In genomic region chr3:53030864-53031445, GRCh38 we compare ENCODE assay signal across 10 cellular contexts. TPM values are rescaled to one million over a fixed set of nuclear protein-coding genes. Genes with fewer than 3 reads are reported as not detected.
DNase-seq lines count a peak whose midpoint lies in the region; ATAC-seq lines count a peak whose summit lies in the region.
"Had no signal": no experiment of that assay in that cellular context is flagged by ENCODE, and none has a peak within 500 bp of the region (broad histone marks: within the 10 kb centered on the region; RNA-seq: fewer than 3 reads in every experiment).

No MANE protein-coding gene starts in this region.

- H3K4me3 Mint-ChIP-seq in central memory CD8-positive, alpha-beta T cell: peak overlapping the region; percentile 24
- H3K4me3 Mint-ChIP-seq: brain had no signal

- peaks cover 15% of the 10 kb centered on the region for H3K4me1 Mint-ChIP-seq in central memory CD8-positive, alpha-beta T cell

- no peaks in the 10 kb centered on the region for H3K9me3 Mint-ChIP-seq in central memory CD8-positive, alpha-beta T cell

- no peaks in the 10 kb centered on the region for H3K27me3 Mint-ChIP-seq in central memory CD8-positive, alpha-beta T cell
- H3K27me3 Mint-ChIP-seq: brain had no signal

- DNase-seq in HT-29 (ENCODE audit: low spot score): peak; percentile 60
- peak; percentile 50 for DNase-seq in activated CD4-positive, alpha-beta T cell treated with anti-CD3 and anti-CD28 coated beads, Interleukin-2, amount 50 U/mL, for 1 hour
- DNase-seq in central memory CD8-positive, alpha-beta T cell (ENCODE audit: low spot score in 2 of 2): no peak
- DNase-seq in stimulated activated CD8-positive, alpha-beta memory T cell treated with anti-CD3 and anti-CD28 coated beads, Interleukin-2, amount 100 ng/mL, for 1 hour (ENCODE audit: low read depth in 2 of 2): peak; percentile 5 to 12
- DNase-seq: NCI-H146 had no signal

- peak; percentile 72 for ATAC-seq in central memory CD8-positive, alpha-beta T cell (replicated peaks; ENCODE audit: extremely low read depth, poor library complexity, severe bottlenecking)
- no peak for ATAC-seq in GM21528 (IDR thresholded peaks at IDR 0.05; ENCODE audit: low FRiP score, unreplicated experiment)
- no peak for ATAC-seq in GM19351 (IDR thresholded peaks at IDR 0.05; ENCODE audit: unreplicated experiment)
- ATAC-seq in HG03159 (IDR thresholded peaks at IDR 0.05; ENCODE audit: unreplicated experiment): no peak
- no peak for ATAC-seq in HG03439 (IDR thresholded peaks at IDR 0.05; ENCODE audit: unreplicated experiment)

- peaks cover 4% of the 10 kb centered on the region for H3K36me3 Mint-ChIP-seq in central memory CD8-positive, alpha-beta T cell (ENCODE audit: insufficient read depth)
- H3K36me3 Mint-ChIP-seq: brain had no signal

- no peak overlapping the region for H3K27ac Mint-ChIP-seq in central memory CD8-positive, alpha-beta T cell (ENCODE audit: low read depth)
- H3K27ac Mint-ChIP-seq: brain had no signal

RNA-seq across cellular contexts. Expression of gene SFMBT1, which starts 14.9 kb away (rescaled TPM):
- total RNA-seq in HT-29 (2014; rRNA removed; shearing (Covaris generic)): 20.2 and 23.0 TPM in 2 replicates

Comparison
In these comparisons a context has a peak if more than half of its experiments do, and no peak if none do; other contexts are left out.
1. DNase-seq: peak in HT-29 (single experiment), activated CD4-positive, alpha-beta T cell treated with anti-CD3 and anti-CD28 coated beads, Interleukin-2, amount 50 U/mL, for 1 hour (single experiment) and stimulated activated CD8-positive, alpha-beta memory T cell treated with anti-CD3 and anti-CD28 coated beads, Interleukin-2, amount 100 ng/mL, for 1 hour (2 of 2); none in central memory CD8-positive, alpha-beta T cell (0 of 2).